In genomic region chr10:50620899-50621298, GRCh38 we compare ENCODE assay signal across 15 cellular contexts. TPM values are rescaled to one million over a fixed set of nuclear protein-coding genes. Genes with fewer than 3 reads are reported as not detected.
DNase-seq lines count a peak whose midpoint lies in the region; ATAC-seq and TF ChIP-seq lines count a peak whose summit lies in the region.
"Had no signal": no experiment of that assay in that cellular context is flagged by ENCODE, and none has a peak within 500 bp of the region (broad histone marks: within the 10 kb centered on the region; RNA-seq: fewer than 3 reads in every experiment).

No MANE protein-coding gene starts in this region.

- WGBS in upper lobe of left lung, 2 donors, result 82 to 83% methylated on average over 7 of the region's 7 CpGs

- H3K27me3 ChIP-seq in upper lobe of right lung (no peaks in the 10 kb centered on the region), upper lobe of left lung (no peaks in the 10 kb centered on the region)
- H3K27me3 ChIP-seq: MG63 had no signal

- H3K9me3 Mint-ChIP-seq in natural killer cell (no peaks in the 10 kb centered on the region), type B pancreatic cell (no peaks in the 10 kb centered on the region)
- H3K9me3 Mint-ChIP-seq in natural killer cell treated with Interleukin-12 subunit alpha and Interleukin-12 subunit beta and Interleukin-15 and Interleukin-18, amount 100 ng/mL, for 72 hours, result no peaks in the 10 kb centered on the region
- H3K9me3 Mint-ChIP-seq in activated T-helper 17 cell treated with anti-CD3 and anti-CD28 coated beads, Interleukin-2, amount 50 U/mL, for 72 hours, result no peaks in the 10 kb centered on the region
- H3K9me3 Mint-ChIP-seq: stimulated activated naive CD8-positive, alpha-beta T cell treated with anti-CD3 and anti-CD28 coated beads, Interleukin-15, Interleukin-2, amounts not matched to agents 100 ng/mL and 50 ng/mL, for 24 hours had no signal

- intact Hi-C loops in natural killer cell (cut with micrococcal nuclease) (loop anchor here (10.0 kb wide), 2 partner anchors 556 to 1074 kb away; partner anchors contain the start of genes CSTF2T and WASHC2A), upper lobe of right lung (cut with DNase I) (no loop called here)

- H3K4me3 Mint-ChIP-seq in natural killer cell, result peak overlapping the region; percentile 2
- H3K4me3 Mint-ChIP-seq in natural killer cell treated with Interleukin-12 subunit alpha and Interleukin-12 subunit beta and Interleukin-15 and Interleukin-18, amount 100 ng/mL, for 72 hours, result no peak overlapping the region
- peak overlapping the region; percentile 100 for H3K4me3 Mint-ChIP-seq in activated T-helper 17 cell treated with anti-CD3 and anti-CD28 coated beads, Interleukin-2, amount 50 U/mL, for 72 hours
- peak overlapping the region; percentile 20 for H3K4me3 Mint-ChIP-seq in type B pancreatic cell

- H3K4me1 Mint-ChIP-seq in natural killer cell, result peaks cover 47% of the 10 kb centered on the region in 2 donors
- peaks cover 21 to 30% of the 10 kb centered on the region in 2 donors for H3K4me1 Mint-ChIP-seq in natural killer cell treated with Interleukin-12 subunit alpha and Interleukin-12 subunit beta and Interleukin-15 and Interleukin-18, amount 100 ng/mL, for 72 hours (ENCODE audit: low read depth in 2 of 2)
- H3K4me1 Mint-ChIP-seq in activated T-helper 17 cell treated with anti-CD3 and anti-CD28 coated beads, Interleukin-2, amount 50 U/mL, for 72 hours, result peaks cover 26% of the 10 kb centered on the region
- peaks cover 16% of the 10 kb centered on the region for H3K4me1 Mint-ChIP-seq in type B pancreatic cell (ENCODE audit: unreplicated experiment)

- H3K4me1 ChIP-seq in upper lobe of right lung (peaks cover 15% of the 10 kb centered on the region), upper lobe of left lung (peaks cover 13 to 27% (median 15%) of the 10 kb centered on the region in 4 donors)

- no peak for TF ChIP-seq EP300 in upper lobe of left lung (IDR thresholded peaks at IDR 0.05)

- no peak for DNase-seq in natural killer cell
- no peak for DNase-seq in natural killer cell treated with Interleukin-12 subunit alpha and Interleukin-12 subunit beta and Interleukin-15 and Interleukin-18, amount 100 ng/mL, for 72 hours (ENCODE audit: low spot score)
- DNase-seq in left kidney (ENCODE audit: low read depth, low spot score), result peak; percentile 71
- DNase-seq in type B pancreatic cell (ENCODE audit: extremely low spot score, unreplicated experiment), result no peak
- no peak for DNase-seq in upper lobe of right lung
- DNase-seq in upper lobe of left lung, result no peak
- DNase-seq: activated CD4-positive, alpha-beta T cell treated with anti-CD3 and anti-CD28 coated beads for 36 hours; DMS79; lower lobe of right lung; MG63; NCI-H69; T-helper 1 cell had no signal

- H3K27me3 Mint-ChIP-seq in natural killer cell (ENCODE audit: low read depth in 2 of 2) (no peaks in the 10 kb centered on the region), type B pancreatic cell (no peaks in the 10 kb centered on the region)
- H3K27me3 Mint-ChIP-seq in natural killer cell treated with Interleukin-12 subunit alpha and Interleukin-12 subunit beta and Interleukin-15 and Interleukin-18, amount 100 ng/mL, for 72 hours, result no peaks in the 10 kb centered on the region
- H3K27me3 Mint-ChIP-seq in activated T-helper 17 cell treated with anti-CD3 and anti-CD28 coated beads, Interleukin-2, amount 50 U/mL, for 72 hours, result no peaks in the 10 kb centered on the region
- H3K27me3 Mint-ChIP-seq: activated CD4-positive, alpha-beta T cell treated with anti-CD3 and anti-CD28 coated beads for 36 hours; stimulated activated naive CD8-positive, alpha-beta T cell treated with anti-CD3 and anti-CD28 coated beads, Interleukin-15, Interleukin-2, amounts not matched to agents 100 ng/mL and 50 ng/mL, for 24 hours had no signal

- H3K36me3 Mint-ChIP-seq in natural killer cell, result no peaks in the 10 kb centered on the region
- H3K36me3 Mint-ChIP-seq in natural killer cell treated with Interleukin-12 subunit alpha and Interleukin-12 subunit beta and Interleukin-15 and Interleukin-18, amount 100 ng/mL, for 72 hours, result no peaks in the 10 kb centered on the region
- H3K36me3 Mint-ChIP-seq in activated T-helper 17 cell treated with anti-CD3 and anti-CD28 coated beads, Interleukin-2, amount 50 U/mL, for 72 hours (ENCODE audit: low read depth), result peaks cover 6% of the 10 kb centered on the region
- no peaks in the 10 kb centered on the region for H3K36me3 Mint-ChIP-seq in type B pancreatic cell

- TF ChIP-seq CTCF in natural killer cell (IDR thresholded peaks at IDR 0.05) (no peak), type B pancreatic cell (conservative IDR thresholded peaks at IDR 0.05) (no peak), upper lobe of right lung (IDR thresholded peaks at IDR 0.05) (no peak), upper lobe of left lung (IDR thresholded peaks at IDR 0.05) (no peak)

- H3K27ac ChIP-seq in upper lobe of right lung (no peak overlapping the region), upper lobe of left lung (no peak overlapping the region)

- ATAC-seq in natural killer cell (no peak), upper lobe of right lung (no peak), upper lobe of left lung (ENCODE audit: low FRiP score in 2 of 2) (no peak), HG03354 (IDR thresholded peaks at IDR 0.05; ENCODE audit: poor library complexity, severe bottlenecking, unreplicated experiment) (no peak)
- no peak for ATAC-seq in natural killer cell treated with Interleukin-12 subunit alpha and Interleukin-12 subunit beta and Interleukin-15 and Interleukin-18, amount 100 ng/mL, for 72 hours
- no peak for ATAC-seq in activated T-helper 17 cell treated with anti-CD3 and anti-CD28 coated beads, Interleukin-2, amount 50 U/mL, for 72 hours (replicated peaks)
- ATAC-seq: activated CD4-positive, alpha-beta T cell treated with anti-CD3 and anti-CD28 coated beads for 36 hours; lower lobe of right lung had no signal

- H3K4me3 ChIP-seq in upper lobe of right lung, result no peak overlapping the region
- H3K4me3 ChIP-seq in upper lobe of left lung, result no peak overlapping the region

- TF ChIP-seq POLR2A in upper lobe of left lung (IDR thresholded peaks at IDR 0.05), result no peak

- H3K9me3 ChIP-seq in upper lobe of right lung, result no peaks in the 10 kb centered on the region
- H3K9me3 ChIP-seq in upper lobe of left lung, result no peaks in the 10 kb centered on the region
- H3K9me3 ChIP-seq: lower lobe of right lung, MG63 had no signal

- H3K27ac Mint-ChIP-seq in natural killer cell, result no peak overlapping the region
- H3K27ac Mint-ChIP-seq in natural killer cell treated with Interleukin-12 subunit alpha and Interleukin-12 subunit beta and Interleukin-15 and Interleukin-18, amount 100 ng/mL, for 72 hours, result no peak overlapping the region
- H3K27ac Mint-ChIP-seq in activated T-helper 17 cell treated with anti-CD3 and anti-CD28 coated beads, Interleukin-2, amount 50 U/mL, for 72 hours, result peak overlapping the region; percentile 98
- H3K27ac Mint-ChIP-seq in type B pancreatic cell, result no peak overlapping the region
- H3K27ac Mint-ChIP-seq: stimulated activated naive CD8-positive, alpha-beta T cell treated with anti-CD3 and anti-CD28 coated beads, Interleukin-15, Interleukin-2, amounts not matched to agents 100 ng/mL and 50 ng/mL, for 24 hours had no signal

- H3K36me3 ChIP-seq in upper lobe of right lung (no peaks in the 10 kb centered on the region), upper lobe of left lung (no peaks in the 10 kb centered on the region)
- H3K36me3 ChIP-seq: lower lobe of right lung, MG63 had no signal

RNA-seq across cellular contexts. Expression of gene SGMS1, which starts 2.9 kb away (rescaled TPM):
- total RNA-seq in natural killer cell (10 to 100 TPM; 24.5 to 32.7 (median 30.4) TPM), type B pancreatic cell (ENCODE audit: low replicate concordance) (15.1 and 26.9 TPM in 2 replicates), upper lobe of right lung (73.1 TPM), upper lobe of left lung (100 to 1,000 TPM in 4 of 6 donors, 10 to 100 TPM in 2; 66.7 to 230 (median 173) TPM)
- total RNA-seq in natural killer cell treated with Interleukin-12 subunit alpha and Interleukin-12 subunit beta and Interleukin-15 and Interleukin-18, amount 100 ng/mL, for 72 hours, result 10 to 100 TPM; 31.6 to 49.0 TPM
- 10 to 100 TPM; 13.4 to 22.4 TPM for total RNA-seq in activated T-helper 17 cell treated with anti-CD3 and anti-CD28 coated beads, Interleukin-2, amount 50 U/mL, for 72 hours
